Comparison of ENCODE assay signal across 8 cellular contexts in the genomic region with DNA sequence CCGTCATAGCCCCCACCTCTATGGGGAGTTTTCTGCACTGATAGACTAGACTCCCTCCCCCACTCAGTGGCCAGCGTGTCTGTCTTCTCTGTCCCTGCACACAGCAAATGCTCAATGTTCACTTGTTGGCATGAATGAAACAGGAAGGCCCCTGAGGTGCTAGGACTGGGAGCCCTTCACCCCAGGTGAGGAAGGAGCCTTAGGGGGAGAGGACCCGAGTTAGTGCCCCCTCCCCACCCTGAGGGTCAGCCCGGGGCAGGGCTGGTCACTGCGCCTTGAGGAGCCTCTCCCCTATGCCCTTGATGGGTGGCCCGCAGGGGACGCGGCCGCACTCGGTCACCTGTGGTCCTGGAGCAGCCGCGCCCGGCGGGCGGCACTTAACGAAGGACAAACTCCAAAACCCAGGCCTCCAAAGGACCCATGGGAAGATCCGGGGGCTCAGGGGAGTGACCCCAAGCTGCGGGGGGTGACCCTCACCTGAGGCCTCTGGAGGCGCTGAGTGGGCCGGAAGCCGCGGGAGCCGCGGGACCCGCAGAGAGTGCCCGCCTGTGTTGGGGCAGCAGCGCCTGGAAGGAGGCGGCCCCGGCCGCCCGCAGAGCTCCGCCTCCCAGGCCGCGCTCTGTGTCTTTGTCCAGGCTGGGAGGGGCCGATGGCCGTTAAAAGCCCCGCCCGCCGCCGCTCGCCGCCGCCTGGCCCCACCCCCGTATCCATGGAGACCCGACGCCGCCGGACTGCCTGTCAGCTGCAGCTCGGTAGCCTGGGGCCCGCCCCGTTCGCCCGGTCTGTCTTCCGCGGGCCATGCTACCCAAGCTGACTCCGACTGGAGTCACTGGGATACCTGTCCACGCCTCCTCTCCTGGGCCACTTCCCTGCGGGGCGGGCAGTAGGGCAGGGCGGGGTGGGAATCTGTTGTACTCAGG. TPM values are rescaled to one million over a fixed set of nuclear protein-coding genes. Genes with fewer than 3 reads are reported as not detected.
A peak's percentile ranks its signal among the peaks of the same experiment; 100 is the strongest.
DNase-seq lines count a peak whose midpoint lies in the region; ATAC-seq and TF ChIP-seq lines count a peak whose summit lies in the region.

No MANE protein-coding gene starts in this region.

- peak overlapping the region; percentile 78 for H3K4me3 ChIP-seq in AG04450 (ENCODE audit: low read depth, low read length)

- peak overlapping the region; percentile 65 for H3K4me3 Mint-ChIP-seq in activated B cell treated with CpG ODN at 0.5 μM for 24 hours

- TF ChIP-seq CTCF in AG04450 (IDR thresholded peaks at IDR 0.05; ENCODE audit: low read depth, low read length) (no peak), activated B cell treated with CpG ODN at 0.5 μM for 24 hours (IDR thresholded peaks at IDR 0.05) (no peak)

- POLR2A ChIA-PET in AG04450 (lab: Yijun Ruan, JAX): interaction anchor here (0.6 to 1.4 kb wide), 8 partner anchors 9 to 286 kb away, joined by 3 to 11 read pairs (median 5); partner anchors contain the start of genes EMC3, FANCD2 and VHL
- POLR2A ChIA-PET in activated B cell treated with CpG ODN at 0.5 μM for 24 hours (lab: Charles Lee): interaction anchor here (0.5 to 1.4 kb wide), 9 partner anchors 15 to 615 kb away, joined by 3 to 14 read pairs (median 3); partner anchors contain the start of genes ARPC4, EMC3, FANCD2 and TADA3

- no peaks in the 10 kb centered on the region for H3K36me3 Mint-ChIP-seq in activated B cell treated with CpG ODN at 0.5 μM for 24 hours (ENCODE audit: low read depth)

- CTCF ChIA-PET in AG04450 (lab: Charles Lee): interaction anchor here (0.6 kb wide), 1 partner anchor 25 kb away, joined by 7 read pairs; no protein-coding TSS in a partner anchor
- CTCF ChIA-PET in activated B cell treated with CpG ODN at 0.5 μM for 24 hours (lab: Charles Lee): interaction anchor here (0.7 kb wide), 1 partner anchor 79 kb away, joined by 3 read pairs; no protein-coding TSS in a partner anchor

- intact Hi-C loops in activated B cell treated with CpG ODN at 0.5 μM for 24 hours (cut with micrococcal nuclease): loop anchor here (1.0 to 5.0 kb wide), 5 partner anchors 15 to 236 kb away; partner anchors contain the start of genes BRK1, CRELD1, FANCD2 and TATDN2

- H3K27me3 ChIP-seq in AG04450 (ENCODE audit: control insufficient read depth, insufficient read depth, low read length): no peaks in the 10 kb centered on the region

- H3K27ac ChIP-seq in AG04450 (ENCODE audit: low read depth, low read length) (no peak overlapping the region), caudate nucleus (ENCODE audit: low read depth, low read length) (peak overlapping the region; percentile 36)

- H3K9me3 ChIP-seq in AG04450 (ENCODE audit: control insufficient read depth, insufficient read depth, low read length): no peaks in the 10 kb centered on the region; the same call in 1 of the 2 replicates

- no peaks in the 10 kb centered on the region for H3K9me3 Mint-ChIP-seq in activated B cell treated with CpG ODN at 0.5 μM for 24 hours

- ATAC-seq in GM18870 (IDR thresholded peaks at IDR 0.05; ENCODE audit: unreplicated experiment) (peak; percentile 53), HG03097 (IDR thresholded peaks at IDR 0.05; ENCODE audit: low FRiP score, unreplicated experiment) (peak; percentile 81), activated B cell treated with CpG ODN at 0.5 μM for 24 hours (ENCODE audit: low read depth) (peak; percentile 86)

- H3K27ac Mint-ChIP-seq in activated B cell treated with CpG ODN at 0.5 μM for 24 hours: peak overlapping the region; percentile 1

- DNase-seq in AG04450 (ENCODE audit: low read depth, low spot score) (peak; percentile 55), NCI-H2196 treated with DMSO at 0.1 percent for 48 hours (lab: John Stamatoyannopoulos, UW; ENCODE audit: unreplicated experiment) (peak; percentile 71), activated B cell treated with CpG ODN at 0.5 μM for 24 hours (peak; percentile 86), caudate nucleus (lab: John Stamatoyannopoulos, UW) (peak in 60 of 61 donors; percentile 14 to 94 (median 81)), iris pigment epithelial cell (ENCODE audit: low read depth) (peak; percentile 93), smooth muscle cell of the brain vasculature (ENCODE audit: low read depth, low spot score) (peak; percentile 63)

- no peaks in the 10 kb centered on the region for H3K27me3 Mint-ChIP-seq in activated B cell treated with CpG ODN at 0.5 μM for 24 hours

- H3K4me1 Mint-ChIP-seq in activated B cell treated with CpG ODN at 0.5 μM for 24 hours: peaks cover 23% of the 10 kb centered on the region

RNA-seq across cellular contexts. Expression of gene FANCD2, which starts 15.4 kb away (rescaled TPM):
- polyA plus RNA-seq in AG04450 (2011; rRNA removed): 3.6 and 5.4 TPM in 2 replicates
- polyA minus RNA-seq in AG04450 (2011; rRNA and poly(A)+ RNA removed): 9.1 and 9.7 TPM in 2 replicates
- 26.8 and 31.4 TPM in 2 replicates for total RNA-seq in activated B cell treated with CpG ODN at 0.5 μM for 24 hours

RNA-seq across cellular contexts. Expression of gene EMC3, which starts 24.2 kb away (rescaled TPM):
- 159 and 161 TPM in 2 replicates for polyA plus RNA-seq in AG04450 (2011; rRNA removed)
- polyA minus RNA-seq in AG04450 (2011; rRNA and poly(A)+ RNA removed): 67.1 and 82.1 TPM in 2 replicates
- 37.6 and 40.6 TPM in 2 replicates for total RNA-seq in activated B cell treated with CpG ODN at 0.5 μM for 24 hours

RNA-seq across cellular contexts. Expression of gene PRRT3, which starts 58.6 kb away (rescaled TPM):
- 3.4 and 4.2 TPM in 2 replicates for polyA plus RNA-seq in AG04450 (2011; rRNA removed)
- polyA minus RNA-seq in AG04450 (2011; rRNA and poly(A)+ RNA removed): 8.9 and 10.9 TPM in 2 replicates
- total RNA-seq in activated B cell treated with CpG ODN at 0.5 μM for 24 hours: 4.2 and 4.3 TPM in 2 replicates
